ENCODE assay signal across 14 cellular contexts in the genomic region with DNA sequence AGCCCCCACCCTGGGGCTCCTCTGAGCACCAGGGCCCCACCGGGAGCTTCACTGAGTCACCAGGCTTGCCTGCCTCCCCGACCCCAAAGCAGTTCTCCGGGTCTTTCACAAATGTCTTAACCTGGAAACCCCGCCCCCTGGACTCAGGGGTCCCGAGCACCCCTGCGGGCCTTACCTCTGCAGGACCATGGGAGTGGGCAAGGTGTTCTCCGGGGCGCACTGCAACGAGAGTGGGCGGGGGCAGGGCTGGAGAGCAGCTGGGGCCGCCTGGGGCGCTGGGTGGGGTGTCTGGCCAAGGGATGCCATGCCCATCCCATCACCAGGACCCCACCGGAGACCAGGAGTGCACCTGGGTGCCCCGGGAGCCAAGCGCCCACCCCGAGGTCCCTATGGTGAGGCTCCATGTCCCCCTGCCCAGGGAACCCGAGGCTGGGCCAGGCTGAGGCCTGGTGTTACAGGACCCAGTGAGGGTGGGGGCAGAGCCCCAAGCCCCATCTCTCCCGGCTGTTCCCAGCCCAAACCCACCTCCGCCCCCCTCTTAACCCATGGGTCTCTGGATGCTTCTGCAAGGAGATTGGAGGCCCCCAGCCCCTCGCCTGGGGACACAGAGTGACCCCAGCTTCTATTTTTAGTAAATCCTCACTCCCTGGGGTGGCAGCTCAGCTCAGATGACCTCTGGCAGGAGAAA. TPM values are rescaled to one million over a fixed set of nuclear protein-coding genes. Genes with fewer than 3 reads are reported as not detected.
DNase-seq lines count a peak whose midpoint lies in the region; ATAC-seq and TF ChIP-seq lines count a peak whose summit lies in the region.
"Had no signal": no experiment of that assay in that cellular context is flagged by ENCODE, and none has a peak within 500 bp of the region (broad histone marks: within the 10 kb centered on the region; RNA-seq: fewer than 3 reads in every experiment).

No MANE protein-coding gene starts in this region.

- H3K36me3 ChIP-seq in cardiac muscle cell: no peaks in the 10 kb centered on the region
- H3K36me3 ChIP-seq in breast epithelium: no peaks in the 10 kb centered on the region
- H3K36me3 ChIP-seq in upper lobe of right lung: peaks cover 64% of the 10 kb centered on the region

- H3K9me3 ChIP-seq in cardiac muscle cell (ENCODE audit: low read depth): no peaks in the 10 kb centered on the region
- peaks cover 7 to 8% of the 10 kb centered on the region in 2 donors for H3K9me3 ChIP-seq in breast epithelium
- peaks cover 4% of the 10 kb centered on the region for H3K9me3 ChIP-seq in upper lobe of right lung

- intact Hi-C loops in Right ventricle myocardium inferior (cut with DNase I): no loop called here
- intact Hi-C loops in breast epithelium (cut with DNase I; ENCODE audit: low total_unique reads): no loop called here
- intact Hi-C loops in upper lobe of right lung (cut with DNase I): no loop called here
- intact Hi-C loops in posterior cingulate gyrus (cut with DNase I): no loop called here

- H3K4me1 ChIP-seq in cardiac muscle cell (ENCODE audit: low read depth) (peaks cover 22% of the 10 kb centered on the region), breast epithelium (peaks cover 20 to 29% of the 10 kb centered on the region in 2 donors), upper lobe of right lung (peaks cover 44% of the 10 kb centered on the region)

- TF ChIP-seq CTCF in cardiac muscle cell (IDR thresholded peaks at IDR 0.05; ENCODE audit: low read depth, low read length) (no peak), breast epithelium (IDR thresholded peaks at IDR 0.05) (no peak), upper lobe of right lung (IDR thresholded peaks at IDR 0.05) (no peak)

- H3K27me3 ChIP-seq in cardiac muscle cell (no peaks in the 10 kb centered on the region), breast epithelium (no peaks in the 10 kb centered on the region), upper lobe of right lung (no peaks in the 10 kb centered on the region)

- no peak overlapping the region for H3K4me3 ChIP-seq in cardiac muscle cell
- no peak overlapping the region for H3K4me3 ChIP-seq in breast epithelium
- no peak overlapping the region for H3K4me3 ChIP-seq in upper lobe of right lung

- no peak for TF ChIP-seq POLR2A in breast epithelium (IDR thresholded peaks at IDR 0.05)

- peaks cover 22 to 47% (median 41%) of the 10 kb centered on the region in 3 donors for H3K4me1 Mint-ChIP-seq in naive B cell
- peaks cover 73% of the 10 kb centered on the region for H3K4me1 Mint-ChIP-seq in stimulated activated memory B cell treated with anti-CD40 and anti-IgM and Interleukin-4, amounts not matched to agents 10 μg/mL and 1 μg/mL and 100 μg/mL, for 72 hours
- H3K4me1 Mint-ChIP-seq: endodermal cell had no signal

- H3K27ac Mint-ChIP-seq in naive B cell: peak overlapping the region; percentile 52 to 99 (median 97)
- H3K27ac Mint-ChIP-seq in stimulated activated memory B cell treated with anti-CD40 and anti-IgM and Interleukin-4, amounts not matched to agents 10 μg/mL and 1 μg/mL and 100 μg/mL, for 72 hours: no peak overlapping the region

- H3K27me3 Mint-ChIP-seq in naive B cell: no peaks in the 10 kb centered on the region
- no peaks in the 10 kb centered on the region for H3K27me3 Mint-ChIP-seq in stimulated activated memory B cell treated with anti-CD40 and anti-IgM and Interleukin-4, amounts not matched to agents 10 μg/mL and 1 μg/mL and 100 μg/mL, for 72 hours
- H3K27me3 Mint-ChIP-seq: activated naive CD8-positive, alpha-beta T cell treated with anti-CD3 and anti-CD28 coated beads, Interleukin-2, amount 50 U/mL, for 24 hours had no signal

- H3K27ac ChIP-seq in cardiac muscle cell: peak overlapping the region; percentile 32
- peak overlapping the region; percentile 96 to 99 for H3K27ac ChIP-seq in breast epithelium
- H3K27ac ChIP-seq in upper lobe of right lung: peak overlapping the region; percentile 17

- ATAC-seq in Right ventricle myocardium inferior (no peak), naive B cell (ENCODE audit: low read depth in 2 of 2) (no peak), upper lobe of right lung (no peak), HG02610 (IDR thresholded peaks at IDR 0.05; ENCODE audit: unreplicated experiment) (no peak)
- ATAC-seq in stimulated activated memory B cell treated with anti-CD40 and anti-IgM and Interleukin-4, amounts not matched to agents 10 μg/mL and 1 μg/mL and 100 μg/mL, for 72 hours: no peak
- ATAC-seq: activated naive CD8-positive, alpha-beta T cell treated with anti-CD3 and anti-CD28 coated beads, Interleukin-2, amount 50 U/mL, for 24 hours; SK-N-SH treated with all-trans-retinoic acid at 6 μM for 48 hours had no signal

- no peak for DNase-seq in cardiac muscle cell (ENCODE audit: low read depth in 1 of 2, low spot score in 1 of 2)
- DNase-seq in Right ventricle myocardium inferior (ENCODE audit: missing footprints): no peak
- no peak for DNase-seq in breast epithelium (ENCODE audit: low spot score in 2 of 2)
- DNase-seq in naive B cell: no peak
- DNase-seq in upper lobe of right lung: peak; percentile 69
- DNase-seq in posterior cingulate gyrus: no peak
- DNase-seq: activated naive CD8-positive, alpha-beta T cell treated with anti-CD3 and anti-CD28 coated beads, Interleukin-2, amount 50 U/mL, for 24 hours; AML-193; endodermal cell; NCI-H524 treated with DMSO at 0.1 percent for 48 hours; stimulated activated naive CD4-positive, alpha-beta T cell had no signal

- peak overlapping the region in 2 of 8 donors; percentile 5 to 15 for H3K4me3 Mint-ChIP-seq in naive B cell
- H3K4me3 Mint-ChIP-seq in stimulated activated memory B cell treated with anti-CD40 and anti-IgM and Interleukin-4, amounts not matched to agents 10 μg/mL and 1 μg/mL and 100 μg/mL, for 72 hours: no peak overlapping the region
- H3K4me3 Mint-ChIP-seq: endodermal cell had no signal

- H3K36me3 Mint-ChIP-seq in naive B cell: peaks cover 0 to 7% of the 10 kb centered on the region in 2 donors
- peaks cover 56% of the 10 kb centered on the region for H3K36me3 Mint-ChIP-seq in stimulated activated memory B cell treated with anti-CD40 and anti-IgM and Interleukin-4, amounts not matched to agents 10 μg/mL and 1 μg/mL and 100 μg/mL, for 72 hours

- peaks cover 0 to 3% (median 0%) of the 10 kb centered on the region in 7 donors for H3K9me3 Mint-ChIP-seq in naive B cell
- H3K9me3 Mint-ChIP-seq in stimulated activated memory B cell treated with anti-CD40 and anti-IgM and Interleukin-4, amounts not matched to agents 10 μg/mL and 1 μg/mL and 100 μg/mL, for 72 hours: peaks cover 3% of the 10 kb centered on the region
- H3K9me3 Mint-ChIP-seq: activated naive CD8-positive, alpha-beta T cell treated with anti-CD3 and anti-CD28 coated beads, Interleukin-2, amount 50 U/mL, for 24 hours had no signal

RNA-seq across cellular contexts. Expression of a gene that starts 10.9 kb away (rescaled TPM):
- total RNA-seq in cardiac muscle cell (72.5 and 76.6 TPM in 2 replicates), Right ventricle myocardium inferior (234 TPM), breast epithelium (100 to 1,000 TPM in 1 of 3 donors, 10 to 100 TPM in 2; 94.7 to 170 (median 97.0) TPM), upper lobe of right lung (314 TPM)
- polyA plus RNA-seq in cardiac muscle cell (72.8 and 87.2 TPM in 2 replicates), naive B cell (ENCODE audit: low read depth in 6 of 6) (100 to 1,000 TPM in 1 of 6 donors, 10 to 100 TPM in 5; 51.1 to 102 (median 57.1) TPM)

RNA-seq across cellular contexts. Expression of a gene that starts 24.6 kb away (rescaled TPM):
- total RNA-seq in cardiac muscle cell (133 and 155 TPM in 2 replicates), Right ventricle myocardium inferior (48.7 TPM), breast epithelium (10 to 100 TPM; 52.0 to 67.2 (median 54.4) TPM), upper lobe of right lung (56.5 TPM)
- polyA plus RNA-seq in cardiac muscle cell (126 and 149 TPM in 2 replicates), naive B cell (ENCODE audit: low read depth in 6 of 6) (1 to 10 TPM; 1.7 to 9.2 (median 4.8) TPM)

RNA-seq across cellular contexts. Expression of a gene that starts 56.0 kb away (rescaled TPM):
- total RNA-seq in cardiac muscle cell: 15.1 and 17.4 TPM in 2 replicates
- 21.6 and 22.0 TPM in 2 replicates for polyA plus RNA-seq in cardiac muscle cell
- total RNA-seq in Right ventricle myocardium inferior: 14.3 TPM
- total RNA-seq in breast epithelium: 10 to 100 TPM; 18.3 to 45.8 (median 29.2) TPM
- 100 to 1,000 TPM in 1 of 6 donors, 10 to 100 TPM in 5; 52.2 to 106 (median 75.1) TPM for polyA plus RNA-seq in naive B cell (ENCODE audit: low read depth in 6 of 6)
- total RNA-seq in upper lobe of right lung: 58.8 TPM

RNA-seq across cellular contexts. Expression of a gene that starts 56.6 kb away (rescaled TPM):
- total RNA-seq in cardiac muscle cell: 10.5 and 11.6 TPM in 2 replicates
- polyA plus RNA-seq in cardiac muscle cell: 2.6 and 4.9 TPM in 2 replicates
- total RNA-seq in Right ventricle myocardium inferior: 1.4 TPM
- total RNA-seq in breast epithelium: 10 to 100 TPM in 1 of 3 donors, 1 to 10 TPM in 2; 3.6 to 12.8 (median 3.7) TPM
- polyA plus RNA-seq in naive B cell (ENCODE audit: low read depth in 6 of 6): 1 to 10 TPM in 1 of 6 donors, under 1 TPM in 5; 0.48 to 1.2 (median 0.85) TPM
- 6.8 TPM for total RNA-seq in upper lobe of right lung

Comparison
In these comparisons a context has a peak if more than half of its experiments do, and no peak if none do; other contexts are left out.
1. H3K27ac ChIP-seq: peak in every context shown above with its lines; median percentile 98 in breast epithelium; 32 in cardiac muscle cell; 17 in upper lobe of right lung.